In genomic region chr11:123741159-123741951, GRCh38 we compare ENCODE assay signal across 1 cellular context.
TF ChIP-seq lines count a peak whose summit lies in the region.

ZNF202 (minus strand) TSS chr11:123741660; CDS start chr11:123730888, 10,772 bp downstream.

TF ChIP-seq in HepG2, 621 proteins besides CTCF, POLR2A, EP300 and RAD21 (continued from another document and continues in another):
- TF ChIP-seq, protein P1, sequence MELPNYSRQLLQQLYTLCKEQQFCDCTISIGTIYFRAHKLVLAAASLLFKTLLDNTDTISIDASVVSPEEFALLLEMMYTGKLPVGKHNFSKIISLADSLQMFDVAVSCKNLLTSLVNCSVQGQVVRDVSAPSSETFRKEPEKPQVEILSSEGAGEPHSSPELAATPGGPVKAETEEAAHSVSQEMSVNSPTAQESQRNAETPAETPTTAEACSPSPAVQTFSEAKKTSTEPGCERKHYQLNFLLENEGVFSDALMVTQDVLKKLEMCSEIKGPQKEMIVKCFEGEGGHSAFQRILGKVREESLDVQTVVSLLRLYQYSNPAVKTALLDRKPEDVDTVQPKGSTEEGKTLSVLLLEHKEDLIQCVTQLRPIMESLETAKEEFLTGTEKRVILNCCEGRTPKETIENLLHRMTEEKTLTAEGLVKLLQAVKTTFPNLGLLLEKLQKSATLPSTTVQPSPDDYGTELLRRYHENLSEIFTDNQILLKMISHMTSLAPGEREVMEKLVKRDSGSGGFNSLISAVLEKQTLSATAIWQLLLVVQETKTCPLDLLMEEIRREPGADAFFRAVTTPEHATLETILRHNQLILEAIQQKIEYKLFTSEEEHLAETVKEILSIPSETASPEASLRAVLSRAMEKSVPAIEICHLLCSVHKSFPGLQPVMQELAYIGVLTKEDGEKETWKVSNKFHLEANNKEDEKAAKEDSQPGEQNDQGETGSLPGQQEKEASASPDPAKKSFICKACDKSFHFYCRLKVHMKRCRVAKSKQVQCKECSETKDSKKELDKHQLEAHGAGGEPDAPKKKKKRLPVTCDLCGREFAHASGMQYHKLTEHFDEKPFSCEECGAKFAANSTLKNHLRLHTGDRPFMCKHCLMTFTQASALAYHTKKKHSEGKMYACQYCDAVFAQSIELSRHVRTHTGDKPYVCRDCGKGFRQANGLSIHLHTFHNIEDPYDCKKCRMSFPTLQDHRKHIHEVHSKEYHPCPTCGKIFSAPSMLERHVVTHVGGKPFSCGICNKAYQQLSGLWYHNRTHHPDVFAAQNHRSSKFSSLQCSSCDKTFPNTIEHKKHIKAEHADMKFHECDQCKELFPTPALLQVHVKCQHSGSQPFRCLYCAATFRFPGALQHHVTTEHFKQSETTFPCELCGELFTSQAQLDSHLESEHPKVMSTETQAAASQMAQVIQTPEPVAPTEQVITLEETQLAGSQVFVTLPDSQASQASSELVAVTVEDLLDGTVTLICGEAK (IDR thresholded peaks at IDR 0.05): peak; percentile 66
- TF ChIP-seq, protein P1 (CRISPR knock-in tag; IDR thresholded peaks at IDR 0.05): no peak
- TF ChIP-seq ZNF441 (CRISPR knock-in tag; IDR thresholded peaks at IDR 0.05; ENCODE audit: borderline replicate concordance) (peak; percentile 54; the same call in 1 of the 2 replicates), ZNF770 (CRISPR knock-in tag; IDR thresholded peaks at IDR 0.05) (0 out of 2 replicates have a peak, but pooled peaks have one; percentile 18), HNF1B (CRISPR knock-in tag; IDR thresholded peaks at IDR 0.05) (peak; percentile 53), FOXK1 (CRISPR knock-in tag; IDR thresholded peaks at IDR 0.05; ENCODE audit: borderline replicate concordance, low read depth) (peak; percentile 85; the same call in 1 of the 2 replicates), ZBTB21 (CRISPR knock-in tag; IDR thresholded peaks at IDR 0.05) (no peak), ZNF704 (CRISPR knock-in tag; IDR thresholded peaks at IDR 0.05; ENCODE audit: borderline replicate concordance) (no peak), ZNF552 (CRISPR knock-in tag; IDR thresholded peaks at IDR 0.05; ENCODE audit: borderline replicate concordance) (no peak), CREM (IDR thresholded peaks at IDR 0.05) (no peak), CREM (CRISPR knock-in tag; IDR thresholded peaks at IDR 0.05) (no peak), CENPX (CRISPR knock-in tag; IDR thresholded peaks at IDR 0.05) (no peak), NCOA1 (CRISPR knock-in tag; IDR thresholded peaks at IDR 0.05) (no peak), GZF1 (CRISPR knock-in tag; IDR thresholded peaks at IDR 0.05) (no peak), ZNF546 (CRISPR knock-in tag; conservative IDR thresholded peaks at IDR 0.05) (no peak), ZNF703 (CRISPR knock-in tag; IDR thresholded peaks at IDR 0.05; ENCODE audit: borderline replicate concordance) (no peak), JUNB (CRISPR knock-in tag; IDR thresholded peaks at IDR 0.05; ENCODE audit: borderline replicate concordance) (no peak), HOXA7 (CRISPR knock-in tag; IDR thresholded peaks at IDR 0.05) (no peak), PHB2 (IDR thresholded peaks at IDR 0.05; ENCODE audit: partially characterized antibody) (no peak), ELF3 (CRISPR knock-in tag; IDR thresholded peaks at IDR 0.05) (peak; percentile 58; the same call in 1 of the 2 replicates), HCFC1 (IDR thresholded peaks at IDR 0.05; ENCODE audit: low read depth, low read length) (peak; percentile 66), ZNF207 (IDR thresholded peaks at IDR 0.05; ENCODE audit: borderline replicate concordance) (no peak), ZNF616 (CRISPR knock-in tag; IDR thresholded peaks at IDR 0.05; ENCODE audit: low read depth) (no peak), CCDC6 (CRISPR knock-in tag; IDR thresholded peaks at IDR 0.05) (peak; percentile 56; the same call in 1 of the 2 replicates)
- TF ChIP-seq, protein P2, sequence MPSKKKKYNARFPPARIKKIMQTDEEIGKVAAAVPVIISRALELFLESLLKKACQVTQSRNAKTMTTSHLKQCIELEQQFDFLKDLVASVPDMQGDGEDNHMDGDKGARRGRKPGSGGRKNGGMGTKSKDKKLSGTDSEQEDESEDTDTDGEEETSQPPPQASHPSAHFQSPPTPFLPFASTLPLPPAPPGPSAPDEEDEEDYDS (CRISPR knock-in tag; IDR thresholded peaks at IDR 0.05): peak; percentile 45; the same call in 1 of the 2 replicates
- TF ChIP-seq, protein P3, sequence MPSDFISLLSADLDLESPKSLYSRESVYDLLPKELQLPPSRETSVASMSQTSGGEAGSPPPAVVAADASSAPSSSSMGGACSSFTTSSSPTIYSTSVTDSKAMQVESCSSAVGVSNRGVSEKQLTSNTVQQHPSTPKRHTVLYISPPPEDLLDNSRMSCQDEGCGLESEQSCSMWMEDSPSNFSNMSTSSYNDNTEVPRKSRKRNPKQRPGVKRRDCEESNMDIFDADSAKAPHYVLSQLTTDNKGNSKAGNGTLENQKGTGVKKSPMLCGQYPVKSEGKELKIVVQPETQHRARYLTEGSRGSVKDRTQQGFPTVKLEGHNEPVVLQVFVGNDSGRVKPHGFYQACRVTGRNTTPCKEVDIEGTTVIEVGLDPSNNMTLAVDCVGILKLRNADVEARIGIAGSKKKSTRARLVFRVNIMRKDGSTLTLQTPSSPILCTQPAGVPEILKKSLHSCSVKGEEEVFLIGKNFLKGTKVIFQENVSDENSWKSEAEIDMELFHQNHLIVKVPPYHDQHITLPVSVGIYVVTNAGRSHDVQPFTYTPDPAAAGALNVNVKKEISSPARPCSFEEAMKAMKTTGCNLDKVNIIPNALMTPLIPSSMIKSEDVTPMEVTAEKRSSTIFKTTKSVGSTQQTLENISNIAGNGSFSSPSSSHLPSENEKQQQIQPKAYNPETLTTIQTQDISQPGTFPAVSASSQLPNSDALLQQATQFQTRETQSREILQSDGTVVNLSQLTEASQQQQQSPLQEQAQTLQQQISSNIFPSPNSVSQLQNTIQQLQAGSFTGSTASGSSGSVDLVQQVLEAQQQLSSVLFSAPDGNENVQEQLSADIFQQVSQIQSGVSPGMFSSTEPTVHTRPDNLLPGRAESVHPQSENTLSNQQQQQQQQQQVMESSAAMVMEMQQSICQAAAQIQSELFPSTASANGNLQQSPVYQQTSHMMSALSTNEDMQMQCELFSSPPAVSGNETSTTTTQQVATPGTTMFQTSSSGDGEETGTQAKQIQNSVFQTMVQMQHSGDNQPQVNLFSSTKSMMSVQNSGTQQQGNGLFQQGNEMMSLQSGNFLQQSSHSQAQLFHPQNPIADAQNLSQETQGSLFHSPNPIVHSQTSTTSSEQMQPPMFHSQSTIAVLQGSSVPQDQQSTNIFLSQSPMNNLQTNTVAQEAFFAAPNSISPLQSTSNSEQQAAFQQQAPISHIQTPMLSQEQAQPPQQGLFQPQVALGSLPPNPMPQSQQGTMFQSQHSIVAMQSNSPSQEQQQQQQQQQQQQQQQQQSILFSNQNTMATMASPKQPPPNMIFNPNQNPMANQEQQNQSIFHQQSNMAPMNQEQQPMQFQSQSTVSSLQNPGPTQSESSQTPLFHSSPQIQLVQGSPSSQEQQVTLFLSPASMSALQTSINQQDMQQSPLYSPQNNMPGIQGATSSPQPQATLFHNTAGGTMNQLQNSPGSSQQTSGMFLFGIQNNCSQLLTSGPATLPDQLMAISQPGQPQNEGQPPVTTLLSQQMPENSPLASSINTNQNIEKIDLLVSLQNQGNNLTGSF (CRISPR knock-in tag; IDR thresholded peaks at IDR 0.05): no peak
- TF ChIP-seq, protein P4, sequence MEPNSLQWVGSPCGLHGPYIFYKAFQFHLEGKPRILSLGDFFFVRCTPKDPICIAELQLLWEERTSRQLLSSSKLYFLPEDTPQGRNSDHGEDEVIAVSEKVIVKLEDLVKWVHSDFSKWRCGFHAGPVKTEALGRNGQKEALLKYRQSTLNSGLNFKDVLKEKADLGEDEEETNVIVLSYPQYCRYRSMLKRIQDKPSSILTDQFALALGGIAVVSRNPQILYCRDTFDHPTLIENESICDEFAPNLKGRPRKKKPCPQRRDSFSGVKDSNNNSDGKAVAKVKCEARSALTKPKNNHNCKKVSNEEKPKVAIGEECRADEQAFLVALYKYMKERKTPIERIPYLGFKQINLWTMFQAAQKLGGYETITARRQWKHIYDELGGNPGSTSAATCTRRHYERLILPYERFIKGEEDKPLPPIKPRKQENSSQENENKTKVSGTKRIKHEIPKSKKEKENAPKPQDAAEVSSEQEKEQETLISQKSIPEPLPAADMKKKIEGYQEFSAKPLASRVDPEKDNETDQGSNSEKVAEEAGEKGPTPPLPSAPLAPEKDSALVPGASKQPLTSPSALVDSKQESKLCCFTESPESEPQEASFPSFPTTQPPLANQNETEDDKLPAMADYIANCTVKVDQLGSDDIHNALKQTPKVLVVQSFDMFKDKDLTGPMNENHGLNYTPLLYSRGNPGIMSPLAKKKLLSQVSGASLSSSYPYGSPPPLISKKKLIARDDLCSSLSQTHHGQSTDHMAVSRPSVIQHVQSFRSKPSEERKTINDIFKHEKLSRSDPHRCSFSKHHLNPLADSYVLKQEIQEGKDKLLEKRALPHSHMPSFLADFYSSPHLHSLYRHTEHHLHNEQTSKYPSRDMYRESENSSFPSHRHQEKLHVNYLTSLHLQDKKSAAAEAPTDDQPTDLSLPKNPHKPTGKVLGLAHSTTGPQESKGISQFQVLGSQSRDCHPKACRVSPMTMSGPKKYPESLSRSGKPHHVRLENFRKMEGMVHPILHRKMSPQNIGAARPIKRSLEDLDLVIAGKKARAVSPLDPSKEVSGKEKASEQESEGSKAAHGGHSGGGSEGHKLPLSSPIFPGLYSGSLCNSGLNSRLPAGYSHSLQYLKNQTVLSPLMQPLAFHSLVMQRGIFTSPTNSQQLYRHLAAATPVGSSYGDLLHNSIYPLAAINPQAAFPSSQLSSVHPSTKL (CRISPR knock-in tag; IDR thresholded peaks at IDR 0.05): peak; percentile 68; the same call in 1 of the 2 replicates
- TF ChIP-seq, protein P5, sequence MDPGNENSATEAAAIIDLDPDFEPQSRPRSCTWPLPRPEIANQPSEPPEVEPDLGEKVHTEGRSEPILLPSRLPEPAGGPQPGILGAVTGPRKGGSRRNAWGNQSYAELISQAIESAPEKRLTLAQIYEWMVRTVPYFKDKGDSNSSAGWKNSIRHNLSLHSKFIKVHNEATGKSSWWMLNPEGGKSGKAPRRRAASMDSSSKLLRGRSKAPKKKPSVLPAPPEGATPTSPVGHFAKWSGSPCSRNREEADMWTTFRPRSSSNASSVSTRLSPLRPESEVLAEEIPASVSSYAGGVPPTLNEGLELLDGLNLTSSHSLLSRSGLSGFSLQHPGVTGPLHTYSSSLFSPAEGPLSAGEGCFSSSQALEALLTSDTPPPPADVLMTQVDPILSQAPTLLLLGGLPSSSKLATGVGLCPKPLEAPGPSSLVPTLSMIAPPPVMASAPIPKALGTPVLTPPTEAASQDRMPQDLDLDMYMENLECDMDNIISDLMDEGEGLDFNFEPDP (CRISPR knock-in tag; conservative IDR thresholded peaks at IDR 0.05): no peak
